Comparison of ENCODE assay signal across 21 cellular contexts in genomic region chr4:85509882-85510631, GRCh38. TPM values are rescaled to one million over a fixed set of nuclear protein-coding genes. Genes with fewer than 3 reads are reported as not detected.
DNase-seq lines count a peak whose midpoint lies in the region; ATAC-seq, FAIRE-seq and TF ChIP-seq lines count a peak whose summit lies in the region.
"Had no signal": no experiment of that assay in that cellular context is flagged by ENCODE, and none has a peak within 500 bp of the region (broad histone marks: within the 10 kb centered on the region; RNA-seq: fewer than 3 reads in every experiment).

No MANE protein-coding gene starts in this region.

- H3K4me3 ChIP-seq in GM23338 (no peak overlapping the region), HepG2 (replicated peaks in 1 of 3; ENCODE audit: insufficient read depth in 1 of 3, low read depth in 2 of 3, low read length in 3 of 3) (no peak overlapping the region), trophoblast cell (ENCODE audit: low read depth, low read length) (no peak overlapping the region)

- H3K27me3 ChIP-seq in GM23338 (ENCODE audit: insufficient read depth) (no peaks in the 10 kb centered on the region), HepG2 (ENCODE audit: control insufficient read depth in 1 of 2, insufficient read depth in 2 of 2, low read length in 2 of 2) (no peaks in the 10 kb centered on the region), trophoblast cell (ENCODE audit: insufficient read depth, low read length) (no peaks in the 10 kb centered on the region)

- no peak overlapping the region for H3K4ac ChIP-seq in trophoblast cell (ENCODE audit: low read depth, low read length)

- H2AFZ ChIP-seq in GM23338, result peak overlapping the region; percentile 76
- H2AFZ ChIP-seq in HepG2 (ENCODE audit: low read length), result no peak overlapping the region
- H2AFZ ChIP-seq in trophoblast cell (ENCODE audit: insufficient read depth, low read length, poor library complexity), result no peak overlapping the region

- no peak overlapping the region for H3K23ac ChIP-seq in trophoblast cell (ENCODE audit: low read length)

- no peak for TF ChIP-seq POLR2A in HepG2 (IDR thresholded peaks at IDR 0.05; ENCODE audit: insufficient read depth in 1 of 2, low read depth in 2 of 2, low read length in 2 of 2)

- H3K9ac ChIP-seq in HepG2 (ENCODE audit: insufficient read depth, low read depth, low read length) (no peak overlapping the region), trophoblast cell (ENCODE audit: low read length) (no peak overlapping the region)

- in situ Hi-C loops in HepG2 (cut with HindIII; ENCODE audit: extremely low pct_ligation_motif_present, low pct_unique_long_range_greater_than_20kb), result no loop called here

- H3K36me3 ChIP-seq in GM23338 (ENCODE audit: insufficient read depth) (no peaks in the 10 kb centered on the region), HepG2 (replicated peaks in 1 of 2; ENCODE audit: control insufficient read depth in 1 of 2, insufficient read depth in 2 of 2, low read length in 2 of 2) (no peaks in the 10 kb centered on the region), trophoblast cell (ENCODE audit: control insufficient read depth in 1 of 2, insufficient read depth in 2 of 2, low read length in 2 of 2) (peaks cover 2 to 3% of the 10 kb centered on the region in 2 experiments)

- H3K9me3 ChIP-seq in HepG2 (ENCODE audit: low read length) (no peaks in the 10 kb centered on the region), trophoblast cell (ENCODE audit: insufficient read depth, low read depth, low read length) (peaks cover 2% of the 10 kb centered on the region)

- H3F3A ChIP-seq in GM23338 (replicated peaks; ENCODE audit: low read depth), result no peaks in the 10 kb centered on the region

- H3K27ac ChIP-seq in GM23338 (ENCODE audit: low read depth) (no peak overlapping the region), HepG2 (ENCODE audit: extremely low read length, insufficient read depth, low read length) (no peak overlapping the region), trophoblast cell (ENCODE audit: low read depth, low read length) (peak overlapping the region; percentile 55)

- peaks cover 2% of the 10 kb centered on the region; the same call in 1 of the 3 replicates for H3K4me1 Mint-ChIP-seq in GM23338
- H3K4me1 Mint-ChIP-seq in WTC11, result 0 out of 2 replicates have a peak, but pooled peaks cover 10% of the 10 kb centered on the region

- no peak overlapping the region for H3K14ac ChIP-seq in trophoblast cell (ENCODE audit: low read length)

- H4K8ac ChIP-seq in trophoblast cell (ENCODE audit: low read depth, low read length), result no peak overlapping the region

- peak overlapping the region; percentile 4 for H2BK5ac ChIP-seq in trophoblast cell (ENCODE audit: low read depth, low read length, poor library complexity)

- no peaks in the 10 kb centered on the region for H3K36me3 Mint-ChIP-seq in GM23338 (ENCODE audit: low read depth)
- peaks cover 4% of the 10 kb centered on the region for H3K36me3 Mint-ChIP-seq in WTC11

- H3K79me2 ChIP-seq in GM23338 (replicated peaks; ENCODE audit: insufficient read depth) (no peaks in the 10 kb centered on the region), HepG2 (ENCODE audit: insufficient read depth, low read length) (no peaks in the 10 kb centered on the region), trophoblast cell (ENCODE audit: control insufficient read depth, insufficient read depth, low read length, poor library complexity) (peaks cover 4% of the 10 kb centered on the region)

- TF ChIP-seq CTCF in GM23338 (conservative IDR thresholded peaks at IDR 0.05; ENCODE audit: low read depth in 2 of 2) (no peak), WTC11 (IDR thresholded peaks at IDR 0.05) (no peak), HepG2 (CRISPR knock-in tag; IDR thresholded peaks at IDR 0.05) (no peak)

- CTCF ChIA-PET in WTC11 (lab: Charles Lee) (no interaction called here), HepG2 (lab: Yijun Ruan, JAX; ENCODE audit: low intra/inter-chr PET ratio, low total read pairs) (no interaction called here)

- no peak for FAIRE-seq in HepG2 (lab: Jason Lieb, UNC)
- FAIRE-seq: GM19239 had no signal

- 0 out of 2 replicates have a peak, but pooled peaks cover 4% of the 10 kb centered on the region for H3K9me2 ChIP-seq in GM23338 (ENCODE audit: insufficient read depth)

- no peak overlapping the region for H3K18ac ChIP-seq in trophoblast cell (ENCODE audit: low read length)

- H4K12ac ChIP-seq in trophoblast cell (ENCODE audit: low read depth, low read length), result no peak overlapping the region

- H3K9me3 Mint-ChIP-seq in GM23338, result peaks cover 3% of the 10 kb centered on the region; the same call in 2 of the 3 replicates
- H3K9me3 Mint-ChIP-seq in WTC11, result peaks cover 19% of the 10 kb centered on the region

- BruUV-seq in HepG2 (replicated peaks; lab: Mats Ljungman, UMichigan), result no TSS peak

- POLR2A ChIA-PET in WTC11 (lab: Charles Lee), result no interaction called here
- POLR2A ChIA-PET in HepG2 (lab: Yijun Ruan, JAX), result no interaction called here

- peaks cover 12% of the 10 kb centered on the region for H3K79me1 ChIP-seq in trophoblast cell (ENCODE audit: low read length)

- no peaks in the 10 kb centered on the region for H4K20me1 ChIP-seq in GM23338 (replicated peaks; ENCODE audit: insufficient read depth)
- H4K20me1 ChIP-seq in HepG2 (ENCODE audit: insufficient read depth, low read length), result no peaks in the 10 kb centered on the region

- H3K4me2 ChIP-seq in GM23338 (no peak overlapping the region), HepG2 (ENCODE audit: low read depth, low read length) (no peak overlapping the region), trophoblast cell (ENCODE audit: low read length) (peak overlapping the region; percentile 42)

- H4K91ac ChIP-seq in trophoblast cell (ENCODE audit: low read depth, low read length), result peak overlapping the region; percentile 25

- no peak overlapping the region for H2AK5ac ChIP-seq in trophoblast cell (ENCODE audit: low read length)

- DNase-seq in GM23338 (ENCODE audit: low spot score), result no peak
- no peak for DNase-seq in WTC11 (ENCODE audit: low spot score)
- peak; percentile 30 for DNase-seq in HepG2 (ENCODE audit: low spot score)
- peak; percentile 12 to 74 for DNase-seq in trophoblast cell
- no peak for DNase-seq in activated naive CD4-positive, alpha-beta T cell (lab: John Stamatoyannopoulos, UW)
- DNase-seq in HuH-7 (ENCODE audit: low spot score), result no peak
- no peak for DNase-seq in stimulated activated naive CD4-positive, alpha-beta T cell treated with Interleukin-2 at 50 U/mL for 16 hours (lab: John Stamatoyannopoulos, UW)
- DNase-seq: ACHN, AML-193, DMS 273 treated with DMSO at 0.1 percent for 48 hours, IMR-90, Kasumi-1, NCI-H1105, NCI-H1694 treated with DMSO at 0.1 percent for 48 hours, NCI-H2107, NCI-H2227 treated with DMSO at 0.1 percent for 48 hours, NCI-H524, SHP77 had no signal

- ATAC-seq in GM23338, result no peak
- no peak for ATAC-seq in WTC11
- ATAC-seq in HepG2, result no peak
- ATAC-seq: SK-N-SH treated with all-trans-retinoic acid at 6 μM for 48 hours had no signal

- no peaks in the 10 kb centered on the region for H3K4me1 ChIP-seq in GM23338 (ENCODE audit: insufficient read depth)
- H3K4me1 ChIP-seq in HepG2 (ENCODE audit: insufficient read depth, low read length), result peaks cover 8% of the 10 kb centered on the region
- peaks cover 2 to 6% of the 10 kb centered on the region in 2 experiments for H3K4me1 ChIP-seq in trophoblast cell (ENCODE audit: control insufficient read depth in 1 of 2, insufficient read depth in 2 of 2, low read length in 2 of 2)

- no peak overlapping the region for H2BK120ac ChIP-seq in trophoblast cell (ENCODE audit: insufficient read depth, low read length, poor library complexity)

- TF ChIP-seq EP300 in HepG2 (IDR thresholded peaks at IDR 0.05; ENCODE audit: low read depth in 2 of 2, low read length in 2 of 2), result no peak
- TF ChIP-seq EP300 in HepG2 (CRISPR knock-in tag; IDR thresholded peaks at IDR 0.05; ENCODE audit: borderline replicate concordance), result no peak

- H3K4me3 Mint-ChIP-seq in GM23338, result no peak overlapping the region
- peak overlapping the region; percentile 41 for H3K4me3 Mint-ChIP-seq in WTC11
- H3K4me3 Mint-ChIP-seq: CD14-positive monocyte had no signal

- H3K27ac Mint-ChIP-seq in GM23338 (no peak overlapping the region), WTC11 (no peak overlapping the region)
- H3K27ac Mint-ChIP-seq: CD14-positive monocyte had no signal

- TF ChIP-seq RAD21 in HepG2 (CRISPR knock-in tag; IDR thresholded peaks at IDR 0.05), result no peak

- H2BK12ac ChIP-seq in trophoblast cell (ENCODE audit: low read length), result no peak overlapping the region

- H3K27me3 Mint-ChIP-seq in GM23338 (ENCODE audit: insufficient read depth, low read depth, poor library complexity), result peaks cover 3% of the 10 kb centered on the region
- H3K27me3 Mint-ChIP-seq in WTC11 (ENCODE audit: low read depth), result no peaks in the 10 kb centered on the region

- intact Hi-C loops in HepG2 (cut with micrococcal nuclease; ENCODE audit: unreplicated experiment), result loop anchor here (5.0 kb wide), 1 partner anchor 33 kb away; the partner anchor contains the start of gene ARHGAP24

- WGBS in HepG2 (ENCODE audit: low lambda C conversion rate), result 6% methylated on average over 5 of the region's 5 CpGs
- 92% methylated on average over 1 of the region's 5 CpGs for WGBS in trophoblast cell (ENCODE audit: extremely low coverage, insufficient coverage, insufficient read length)

RNA-seq across cellular contexts. Expression of gene ARHGAP24, which starts 35.1 kb away (rescaled TPM):
- 0.21 TPM in 1 of 2 replicates, not detected in the other for total RNA-seq in GM23338 (2014; rRNA removed; shearing (Covaris generic))
- 0.36 and 0.50 TPM in 2 replicates for polyA plus RNA-seq in GM23338 (2016; fragmentation: Nextera tagmentation; extraction: Ambion mirVana)
- total RNA-seq in WTC11 (2021), result 1.2 to 2.1 TPM (median 1.4 TPM) in 3 replicates
- total RNA-seq in HepG2 (2016; rRNA removed; fragmentation: Illumina TruSeq; extraction: Trizol), result 0.22 and 0.55 TPM in 2 replicates
- total RNA-seq in HepG2 (2016; cell fraction: cytosol; rRNA removed; fragmentation: Illumina TruSeq; extraction: Trizol; ENCODE audit: low read depth), result not detected in 2 replicates
- total RNA-seq in HepG2 (2016; cell fraction: insoluble cytoplasmic fraction; rRNA removed; fragmentation: Illumina TruSeq; extraction: Trizol), result 0.19 and 0.24 TPM in 2 replicates
- not detected in 2 replicates for total RNA-seq in HepG2 (2016; cell fraction: membrane; rRNA removed; fragmentation: Illumina TruSeq; extraction: Trizol)
- total RNA-seq in HepG2 (2016; cell fraction: nucleus; rRNA removed; fragmentation: Illumina TruSeq; extraction: Trizol), result 0.53 and 0.88 TPM in 2 replicates
- polyA plus RNA-seq in HepG2 (2011; rRNA removed), result 0.05 and 0.07 TPM in 2 replicates
- 0.04 and 0.06 TPM in 2 replicates for polyA plus RNA-seq in HepG2 (2011; cell fraction: cytosol; rRNA removed)
- polyA plus RNA-seq in HepG2 (2011; cell fraction: nucleus; rRNA removed), result 0.16 TPM in 1 of 2 replicates, not detected in the other
- polyA plus RNA-seq in HepG2 (2012), result not detected in 2 replicates
- polyA plus RNA-seq in HepG2 (2016; cell fraction: cytosol; fragmentation: Illumina TruSeq; extraction: Trizol; ENCODE audit: low read depth), result not detected in 2 replicates
- 0.24 and 0.32 TPM in 2 replicates for polyA plus RNA-seq in HepG2 (2016; cell fraction: insoluble cytoplasmic fraction; fragmentation: Illumina TruSeq; extraction: Trizol; ENCODE audit: low read depth)
- not detected in 2 replicates for polyA plus RNA-seq in HepG2 (2016; cell fraction: membrane; fragmentation: Illumina TruSeq; extraction: Trizol; ENCODE audit: low read depth)
- 0.96 TPM in 1 of 2 replicates, not detected in the other for polyA plus RNA-seq in HepG2 (2016; cell fraction: nucleus; fragmentation: Illumina TruSeq; extraction: Trizol; ENCODE audit: insufficient read depth, low read depth)
- polyA minus RNA-seq in HepG2 (2011; rRNA and poly(A)+ RNA removed; ENCODE audit: low replicate concordance), result 0.58 TPM in 1 of 2 replicates, not detected in the other
- polyA minus RNA-seq in HepG2 (2011; cell fraction: cytosol; rRNA and poly(A)+ RNA removed), result not detected in 2 replicates
- polyA minus RNA-seq in HepG2 (2011; cell fraction: nucleus; rRNA and poly(A)+ RNA removed), result 0.77 and 0.99 TPM in 2 replicates
- polyA plus RNA-seq in trophoblast cell (2013), result 24.0 and 25.9 TPM in 2 replicates

Comparison
In these comparisons a context has a peak if more than half of its experiments do, and no peak if none do; other contexts are left out.
1. DNase-seq: peak in HepG2 (single experiment) and trophoblast cell (2 of 2); none in GM23338 (single experiment), WTC11 (single experiment), activated naive CD4-positive, alpha-beta T cell (0 of 4), HuH-7 (single experiment) and stimulated activated naive CD4-positive, alpha-beta T cell treated with Interleukin-2 at 50 U/mL for 16 hours (single experiment).